12 cellular contexts compared by ENCODE assay signal in the genomic region with DNA sequence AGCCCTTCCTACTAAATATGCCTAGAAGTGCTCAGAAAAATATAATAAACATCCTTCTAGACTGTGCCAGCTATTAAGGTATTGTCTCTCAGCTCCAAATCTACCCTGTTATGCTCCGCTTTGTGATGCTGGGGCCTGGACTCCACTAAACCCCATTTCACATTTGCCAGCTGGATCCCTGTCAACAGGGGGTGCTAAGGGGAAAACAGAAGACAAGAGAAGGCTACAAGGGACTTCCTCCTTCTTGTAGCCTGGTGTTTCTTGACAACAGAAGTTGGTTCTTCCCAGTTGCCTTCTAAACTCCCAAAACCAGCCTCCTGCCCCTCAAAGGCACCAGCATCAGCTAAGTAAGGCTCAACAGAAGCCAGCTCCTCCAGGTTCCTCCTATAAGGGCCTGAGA. TPM values are rescaled to one million over a fixed set of nuclear protein-coding genes. Genes with fewer than 3 reads are reported as not detected.
DNase-seq lines count a peak whose midpoint lies in the region; ATAC-seq and TF ChIP-seq lines count a peak whose summit lies in the region.
"Had no signal": no experiment of that assay in that cellular context is flagged by ENCODE, and none has a peak within 500 bp of the region (broad histone marks: within the 10 kb centered on the region; RNA-seq: fewer than 3 reads in every experiment).

No MANE protein-coding gene starts in this region.

- no peaks in the 10 kb centered on the region for H3K9me3 Mint-ChIP-seq in neural crest cell

- no peak for ATAC-seq in GM21786 (IDR thresholded peaks at IDR 0.05; ENCODE audit: unreplicated experiment)
- ATAC-seq in GM19035 (IDR thresholded peaks at IDR 0.05; ENCODE audit: unreplicated experiment) = no peak

- no peak overlapping the region for H3K4me3 ChIP-seq in astrocyte of the cerebellum (ENCODE audit: low read depth, low read length)
- H3K4me3 ChIP-seq: suprapubic skin had no signal

- no peaks in the 10 kb centered on the region for H3K27me3 Mint-ChIP-seq in neural crest cell (ENCODE audit: low read depth)

- H3K4me1 Mint-ChIP-seq in neural crest cell = peaks cover 51% of the 10 kb centered on the region

- peak; percentile 7 for TF ChIP-seq CTCF in astrocyte of the cerebellum (IDR thresholded peaks at IDR 0.05; ENCODE audit: low read depth, low read length, missing control alignments)
- no peak for TF ChIP-seq CTCF in neural crest cell (conservative IDR thresholded peaks at IDR 0.05)

- no peaks in the 10 kb centered on the region for H3K36me3 Mint-ChIP-seq in neural crest cell (ENCODE audit: low read depth)

- no peak overlapping the region for H3K27ac Mint-ChIP-seq in neural crest cell (ENCODE audit: unreplicated experiment)

- peak overlapping the region; percentile 38 for H3K4me3 Mint-ChIP-seq in neural crest cell

- DNase-seq in ELF-1 (ENCODE audit: low read depth, low spot score) = peak; percentile 34
- DNase-seq in Kasumi-1 (lab: John Stamatoyannopoulos, UW) = peak; percentile 78 to 90
- no peak for DNase-seq in astrocyte of the cerebellum (ENCODE audit: low read depth)
- DNase-seq in neural crest cell (ENCODE audit: low read depth, low spot score) = no peak
- no peak for DNase-seq in NCI-H774 (lab: John Stamatoyannopoulos, UW)
- no peak for DNase-seq in AG20443 (ENCODE audit: low spot score)
- DNase-seq: activated CD4-positive, CD25-positive, alpha-beta regulatory T cell; NCI-H2081 had no signal

- in situ Hi-C loops in astrocyte of the cerebellum (cut with HindIII; ENCODE audit: low sequenced_read_pairs) = no loop called here

RNA-seq across cellular contexts. Expression of a gene that starts 5.2 kb away (rescaled TPM):
- 173 and 179 TPM in 2 replicates for total RNA-seq in neural crest cell

RNA-seq across cellular contexts. Expression of a gene that starts 5.5 kb away (rescaled TPM):
- total RNA-seq in neural crest cell = 11.6 and 13.5 TPM in 2 replicates

RNA-seq across cellular contexts. Expression of a gene that starts 28.0 kb away (rescaled TPM):
- 79.1 and 79.6 TPM in 2 replicates for total RNA-seq in neural crest cell

RNA-seq across cellular contexts. Expression of a gene that starts 30.6 kb away (rescaled TPM):
- not detected in 2 replicates for total RNA-seq in neural crest cell
- total RNA-seq: bronchial epithelial cell, suprapubic skin had no signal

RNA-seq across cellular contexts. Expression of a gene that starts 37.4 kb away (rescaled TPM):
- 68.4 and 74.5 TPM in 2 replicates for total RNA-seq in neural crest cell

Comparison
In these comparisons a context has a peak if more than half of its experiments do, and no peak if none do; other contexts are left out.
1. DNase-seq: peak in ELF-1 (single experiment) and Kasumi-1 (2 of 2); none in astrocyte of the cerebellum (single experiment), neural crest cell (single experiment), NCI-H774 (single experiment) and AG20443 (single experiment).